16 cellular contexts compared by ENCODE assay signal in genomic region chr3:46537789-46538188, GRCh38. TPM values are rescaled to one million over a fixed set of nuclear protein-coding genes. Genes with fewer than 3 reads are reported as not detected.
DNase-seq lines count a peak whose midpoint lies in the region; ATAC-seq, FAIRE-seq and TF ChIP-seq lines count a peak whose summit lies in the region.
"Had no signal": no experiment of that assay in that cellular context is flagged by ENCODE, and none has a peak within 500 bp of the region (broad histone marks: within the 10 kb centered on the region; RNA-seq: fewer than 3 reads in every experiment).

No MANE protein-coding gene starts in this region.

- H4K20me1 ChIP-seq in MM.1S (ENCODE audit: insufficient read depth, low read length), result no peaks in the 10 kb centered on the region

- peak overlapping the region; percentile 77 for H3K4me2 ChIP-seq in MM.1S (ENCODE audit: low read depth, low read length)

- no peaks in the 10 kb centered on the region for H3K79me2 ChIP-seq in MM.1S (ENCODE audit: low read length)

- no peak for TF ChIP-seq CTCF in MM.1S (IDR thresholded peaks at IDR 0.05; ENCODE audit: low read length)

- no peaks in the 10 kb centered on the region for H3K9me2 ChIP-seq in MM.1S (replicated peaks; ENCODE audit: insufficient read depth, low read length)

- H3K27me3 ChIP-seq in MM.1S (replicated peaks; ENCODE audit: insufficient read depth, low read length), result no peaks in the 10 kb centered on the region
- H3K27me3 ChIP-seq in small intestine (ENCODE audit: control insufficient read depth in 2 of 2, insufficient read depth in 2 of 2, low read length in 2 of 2), result no peaks in the 10 kb centered on the region
- H3K27me3 ChIP-seq: foreskin keratinocyte had no signal

- H3K27ac Mint-ChIP-seq in activated T-cell treated with anti-CD3 and anti-CD28 coated beads, Interleukin-2, amount 50 U/mL, for 72 hours, result no peak overlapping the region
- H3K27ac Mint-ChIP-seq in activated naive CD8-positive, alpha-beta T cell treated with anti-CD3 and anti-CD28 coated beads for 36 hours, result peak overlapping the region; percentile 83

- peak overlapping the region; percentile 22 for H3K4me3 ChIP-seq in MM.1S (ENCODE audit: low read length)
- no peak overlapping the region for H3K4me3 ChIP-seq in small intestine (ENCODE audit: low read depth in 1 of 2, low read length in 2 of 2)

- DNase-seq in activated T-cell treated with anti-CD3 and anti-CD28 coated beads, Interleukin-2, amount 50 U/mL, for 72 hours, result no peak
- no peak for DNase-seq in activated T-cell treated with anti-CD3 and anti-CD28 coated beads, Interleukin-2, amount 50 U/mL, for 1 hour
- peak; percentile 41 for DNase-seq in MM.1S
- DNase-seq in activated naive CD8-positive, alpha-beta T cell treated with anti-CD3 and anti-CD28 coated beads for 36 hours, result no peak
- DNase-seq in small intestine, result no peak
- DNase-seq: ACHN; Caco-2; central memory CD4-positive, alpha-beta T cell; foreskin keratinocyte; Kasumi-1; NCI-H446 treated with DMSO at 0.1 percent for 48 hours had no signal

- H3K36me3 ChIP-seq in MM.1S (replicated peaks; ENCODE audit: insufficient read depth, low read length), result no peaks in the 10 kb centered on the region
- H3K36me3 ChIP-seq in small intestine (ENCODE audit: control insufficient read depth in 2 of 2, insufficient read depth in 2 of 2, low read length in 2 of 2), result no peaks in the 10 kb centered on the region

- H3K4me1 ChIP-seq in MM.1S (ENCODE audit: low read length), result peaks cover 57% of the 10 kb centered on the region
- no peaks in the 10 kb centered on the region for H3K4me1 ChIP-seq in small intestine (ENCODE audit: control insufficient read depth in 2 of 2, insufficient read depth in 1 of 2, low read depth in 1 of 2, low read length in 1 of 2)
- H3K4me1 ChIP-seq: Caco-2, foreskin keratinocyte had no signal

- H3K9me3 Mint-ChIP-seq in activated T-cell treated with anti-CD3 and anti-CD28 coated beads, Interleukin-2, amount 50 U/mL, for 72 hours, result no peaks in the 10 kb centered on the region
- H3K9me3 Mint-ChIP-seq in activated naive CD8-positive, alpha-beta T cell treated with anti-CD3 and anti-CD28 coated beads for 36 hours, result peaks cover 3% of the 10 kb centered on the region

- peak overlapping the region; percentile 89 for H3K9ac ChIP-seq in MM.1S (ENCODE audit: low read length)

- H3K27ac ChIP-seq in MM.1S (ENCODE audit: low read length), result peak overlapping the region; percentile 98
- peak overlapping the region; percentile 22 to 77 for H3K27ac ChIP-seq in small intestine (ENCODE audit: low read depth in 1 of 2, low read length in 1 of 2)
- H3K27ac ChIP-seq: foreskin keratinocyte had no signal

- peaks cover 0 to 1% of the 10 kb centered on the region in 2 donors for H3K36me3 Mint-ChIP-seq in activated T-cell treated with anti-CD3 and anti-CD28 coated beads, Interleukin-2, amount 50 U/mL, for 72 hours (ENCODE audit: insufficient read depth in 2 of 2)
- H3K36me3 Mint-ChIP-seq in activated naive CD8-positive, alpha-beta T cell treated with anti-CD3 and anti-CD28 coated beads for 36 hours, result no peaks in the 10 kb centered on the region

- H3K9me3 ChIP-seq in MM.1S (replicated peaks; ENCODE audit: insufficient read depth, low read length) (no peaks in the 10 kb centered on the region), small intestine (ENCODE audit: control insufficient read depth, low read depth) (no peaks in the 10 kb centered on the region)
- H3K9me3 ChIP-seq: Caco-2 had no signal

- H2AFZ ChIP-seq in MM.1S (ENCODE audit: low read length), result 0 out of 2 replicates have a peak overlapping the region, but pooled peaks have one; percentile 2

- H3F3A ChIP-seq in MM.1S (ENCODE audit: insufficient read depth, low read length), result peaks cover 31% of the 10 kb centered on the region

- no peak for ATAC-seq in activated T-cell treated with anti-CD3 and anti-CD28 coated beads, Interleukin-2, amount 50 U/mL, for 72 hours (replicated peaks in 1 of 2)
- no peak for ATAC-seq in HG02571 (IDR thresholded peaks at IDR 0.05; ENCODE audit: unreplicated experiment)
- ATAC-seq in HG03439 (IDR thresholded peaks at IDR 0.05; ENCODE audit: unreplicated experiment), result no peak
- no peak for ATAC-seq in GM18511 (IDR thresholded peaks at IDR 0.05; ENCODE audit: unreplicated experiment)
- ATAC-seq: foreskin keratinocyte had no signal

- WGBS in small intestine, 3 donors, result 80 to 96% (median 84%) methylated on average over 5 of the region's 5 CpGs

- FAIRE-seq in small intestine (lab: Jason Lieb, UNC), result no peak
- FAIRE-seq: endometrium had no signal

- peaks cover 6% of the 10 kb centered on the region for H3K27me3 Mint-ChIP-seq in activated T-cell treated with anti-CD3 and anti-CD28 coated beads, Interleukin-2, amount 50 U/mL, for 72 hours (ENCODE audit: low read depth)
- H3K27me3 Mint-ChIP-seq in activated naive CD8-positive, alpha-beta T cell treated with anti-CD3 and anti-CD28 coated beads for 36 hours, result peaks cover 8% of the 10 kb centered on the region

- H3K4me3 Mint-ChIP-seq in activated T-cell treated with anti-CD3 and anti-CD28 coated beads, Interleukin-2, amount 50 U/mL, for 72 hours, result peak overlapping the region; percentile 64 to 89
- peak overlapping the region; percentile 71 for H3K4me3 Mint-ChIP-seq in activated naive CD8-positive, alpha-beta T cell treated with anti-CD3 and anti-CD28 coated beads for 36 hours

- H3K4me1 Mint-ChIP-seq in activated T-cell treated with anti-CD3 and anti-CD28 coated beads, Interleukin-2, amount 50 U/mL, for 72 hours (ENCODE audit: low read depth), result peaks cover 51% of the 10 kb centered on the region
- H3K4me1 Mint-ChIP-seq in activated naive CD8-positive, alpha-beta T cell treated with anti-CD3 and anti-CD28 coated beads for 36 hours, result peaks cover 55% of the 10 kb centered on the region

RNA-seq across cellular contexts. Expression of gene LRRC2, which starts 28.3 kb away (rescaled TPM):
- total RNA-seq in activated T-cell treated with anti-CD3 and anti-CD28 coated beads, Interleukin-2, amount 50 U/mL, for 72 hours, result under 1 TPM in 1 of 2 donors, not detected in 1; 0.19 TPM
- not detected for total RNA-seq in activated naive CD8-positive, alpha-beta T cell treated with anti-CD3 and anti-CD28 coated beads for 36 hours
- polyA plus RNA-seq in small intestine, result under 1 TPM in 2 of 3 donors, not detected in 1; 0.22 to 0.66 TPM
- total RNA-seq: SK-MEL-5 had no signal

RNA-seq across cellular contexts. Expression of gene RTP3, which starts 40.0 kb away (rescaled TPM):
- total RNA-seq in activated T-cell treated with anti-CD3 and anti-CD28 coated beads, Interleukin-2, amount 50 U/mL, for 72 hours, result not detected
- total RNA-seq in activated naive CD8-positive, alpha-beta T cell treated with anti-CD3 and anti-CD28 coated beads for 36 hours, result not detected
- polyA plus RNA-seq in small intestine, result not detected
- total RNA-seq: Caco-2, foreskin keratinocyte, SK-MEL-5 had no signal
- polyA plus RNA-seq: foreskin keratinocyte had no signal
